1 cellular context compared by ENCODE assay signal in genomic region chr1:1273535-1274298, GRCh38.
TF ChIP-seq lines count a peak whose summit lies in the region.

Gene UBE2J2 (minus strand): TSS chr1:1273854. CDS start chr1:1267992, 5,862 bp downstream.

TF ChIP-seq in GM12878, 131 proteins besides CTCF, POLR2A, EP300 and RAD21 (continued from another document and continues in another):
- no peak for TF ChIP-seq TCF3 (IDR thresholded peaks at IDR 0.05; ENCODE audit: borderline replicate concordance, insufficient read depth, low read depth, low read length)
- TF ChIP-seq NKRF (conservative IDR thresholded peaks at IDR 0.05): peak; percentile 81
- TF ChIP-seq JUND (IDR thresholded peaks at IDR 0.05; ENCODE audit: low read depth, low read length): no peak
- TF ChIP-seq ZNF687 (IDR thresholded peaks at IDR 0.05): 0 out of 2 replicates have a peak, but pooled peaks have one; percentile 37
- no peak for TF ChIP-seq RAD51 (IDR thresholded peaks at IDR 0.05)
- TF ChIP-seq PBX3 (IDR thresholded peaks at IDR 0.05; ENCODE audit: insufficient replicate concordance, low read depth, low read length): no peak
- TF ChIP-seq BACH1 (IDR thresholded peaks at IDR 0.05; ENCODE audit: borderline replicate concordance): peak; percentile 71
- TF ChIP-seq RB1 (IDR thresholded peaks at IDR 0.05; ENCODE audit: borderline replicate concordance): peak; percentile 22; the same call in 1 of the 2 replicates
- peak; percentile 39; the same call in 1 of the 2 replicates for TF ChIP-seq BCLAF1 (IDR thresholded peaks at IDR 0.05)
- TF ChIP-seq IRF3 (IDR thresholded peaks at IDR 0.05): no peak
- no peak for TF ChIP-seq HDAC2 (IDR thresholded peaks at IDR 0.05)
- TF ChIP-seq RELA (IDR thresholded peaks at IDR 0.05; ENCODE audit: borderline replicate concordance, partially characterized antibody): peak; percentile 53
- no peak for TF ChIP-seq IRF5 (IDR thresholded peaks at IDR 0.05; ENCODE audit: borderline replicate concordance)
- no peak for TF ChIP-seq E2F4 (IDR thresholded peaks at IDR 0.05; ENCODE audit: low read depth, low read length)
- TF ChIP-seq MYB (IDR thresholded peaks at IDR 0.05; ENCODE audit: borderline replicate concordance, low read depth, low read length): no peak
- no peak for TF ChIP-seq PRDM15 (CRISPR knock-in tag; IDR thresholded peaks at IDR 0.05)
- no peak for TF ChIP-seq ZNF622 (IDR thresholded peaks at IDR 0.05)
- TF ChIP-seq SPI1 (IDR thresholded peaks at IDR 0.05; ENCODE audit: borderline replicate concordance, insufficient read depth, low read depth, low read length): no peak
- peak; percentile 72; the same call in 2 of the 3 replicates for TF ChIP-seq POU2F2 (IDR thresholded peaks at IDR 0.05; ENCODE audit: borderline replicate concordance, low read depth, low read length)
- TF ChIP-seq ELK1 (IDR thresholded peaks at IDR 0.05; ENCODE audit: low read depth, low read length): peak; percentile 55; the same call in 1 of the 2 replicates
- no peak for TF ChIP-seq SRF (IDR thresholded peaks at IDR 0.05; ENCODE audit: low read depth in 2 of 2, low read length in 2 of 2)
- TF ChIP-seq ZNF592 (IDR thresholded peaks at IDR 0.05): peak; percentile 56; the same call in 1 of the 2 replicates
- TF ChIP-seq SUPT20H (IDR thresholded peaks at IDR 0.05; ENCODE audit: borderline replicate concordance, control insufficient read depth, low read depth, low read length): no peak
